In genomic region chr2:176856645-176857044, GRCh38 we compare ENCODE assay signal across 15 cellular contexts.
DNase-seq lines count a peak whose midpoint lies in the region; ATAC-seq and TF ChIP-seq lines count a peak whose summit lies in the region.
"Had no signal": no experiment of that assay in that cellular context is flagged by ENCODE, and none has a peak within 500 bp of the region (broad histone marks: within the 10 kb centered on the region; RNA-seq: fewer than 3 reads in every experiment).

No MANE protein-coding gene starts in this region.

- intact Hi-C loops in PC-9 (cut with micrococcal nuclease; ENCODE audit: unreplicated experiment): no loop called here

- BruUV-seq in PC-9 (replicated peaks; lab: Mats Ljungman, UMichigan): no TSS peak

- H3K79me2 ChIP-seq in PC-9 (ENCODE audit: low read depth): no peaks in the 10 kb centered on the region

- no peaks in the 10 kb centered on the region for H3K27me3 ChIP-seq in PC-9 (ENCODE audit: insufficient read depth, low read depth)

- H3K27ac Mint-ChIP-seq in activated CD4-positive, alpha-beta T cell treated with anti-CD3 and anti-CD28 coated beads, Interleukin-2, amount 10 ng/mL, durations not matched to agents 7 days and 5 days: peak overlapping the region; percentile 48
- peak overlapping the region; percentile 16 for H3K27ac Mint-ChIP-seq in activated CD8-positive, alpha-beta T cell treated with anti-CD3 and anti-CD28 coated beads, Interleukin-2, amount 10 ng/mL, durations not matched to agents 7 days and 5 days
- H3K27ac Mint-ChIP-seq in nephron: peak overlapping the region in 2 of 3 experiments; percentile 5 to 43

- POLR2A ChIA-PET in activated CD4-positive, alpha-beta T cell treated with anti-CD3 and anti-CD28 coated beads, Interleukin-2, amount 10 ng/mL, durations not matched to agents 7 days and 5 days (lab: Charles Lee): no interaction called here
- POLR2A ChIA-PET in activated CD8-positive, alpha-beta T cell treated with anti-CD3 and anti-CD28 coated beads, Interleukin-2, amount 10 ng/mL, durations not matched to agents 7 days and 5 days (lab: Charles Lee): interaction anchor here (1.3 kb wide), 1 partner anchor 408 kb away, joined by 4 read pairs; the partner anchor contains the start of gene NFE2L2
- POLR2A ChIA-PET in PC-9 (lab: Charles Lee; ENCODE audit: unreplicated experiment): no interaction called here

- no peak overlapping the region for H3K27ac ChIP-seq in PC-9
- H3K27ac ChIP-seq: C4-2B, RWPE1 had no signal

- no peak overlapping the region for H3K4me3 Mint-ChIP-seq in activated CD4-positive, alpha-beta T cell treated with anti-CD3 and anti-CD28 coated beads, Interleukin-2, amount 10 ng/mL, durations not matched to agents 7 days and 5 days
- H3K4me3 Mint-ChIP-seq in activated CD8-positive, alpha-beta T cell treated with anti-CD3 and anti-CD28 coated beads, Interleukin-2, amount 10 ng/mL, durations not matched to agents 7 days and 5 days: no peak overlapping the region
- no peak overlapping the region for H3K4me3 Mint-ChIP-seq in nephron

- CTCF ChIA-PET in activated CD4-positive, alpha-beta T cell treated with anti-CD3 and anti-CD28 coated beads, Interleukin-2, amount 10 ng/mL, durations not matched to agents 7 days and 5 days (lab: Charles Lee): interaction anchor here (0.5 to 4.2 kb wide), 4 partner anchors 11 to 475 kb away, joined by 3 to 25 read pairs (median 3); no protein-coding TSS in a partner anchor
- CTCF ChIA-PET in activated CD8-positive, alpha-beta T cell treated with anti-CD3 and anti-CD28 coated beads, Interleukin-2, amount 10 ng/mL, durations not matched to agents 7 days and 5 days (lab: Charles Lee): interaction anchor here (0.7 to 7.8 kb wide), 9 partner anchors 12 to 293 kb away, joined by 3 to 59 read pairs (median 4); no protein-coding TSS in a partner anchor
- CTCF ChIA-PET in PC-9 (lab: Charles Lee): no interaction called here

- H3K4me3 ChIP-seq in Jurkat, Clone E6-1 (ENCODE audit: low read length): no peak overlapping the region
- no peak overlapping the region for H3K4me3 ChIP-seq in PC-9

- H3K4me2 ChIP-seq in PC-9: no peak overlapping the region

- no peak for TF ChIP-seq CTCF in nephron (IDR thresholded peaks at IDR 0.05; ENCODE audit: unreplicated experiment in 3 of 3)
- TF ChIP-seq CTCF in PC-9 (conservative IDR thresholded peaks at IDR 0.05): no peak

- H3K9me3 ChIP-seq in PC-9 (ENCODE audit: insufficient read depth, low read depth): no peaks in the 10 kb centered on the region

- peaks cover 2% of the 10 kb centered on the region for H3K27me3 Mint-ChIP-seq in activated CD4-positive, alpha-beta T cell treated with anti-CD3 and anti-CD28 coated beads, Interleukin-2, amount 10 ng/mL, durations not matched to agents 7 days and 5 days
- no peaks in the 10 kb centered on the region for H3K27me3 Mint-ChIP-seq in activated CD8-positive, alpha-beta T cell treated with anti-CD3 and anti-CD28 coated beads, Interleukin-2, amount 10 ng/mL, durations not matched to agents 7 days and 5 days (ENCODE audit: low read depth)
- H3K27me3 Mint-ChIP-seq in nephron (ENCODE audit: low read depth): no peaks in the 10 kb centered on the region

- peaks cover 10% of the 10 kb centered on the region for H3K36me3 Mint-ChIP-seq in activated CD4-positive, alpha-beta T cell treated with anti-CD3 and anti-CD28 coated beads, Interleukin-2, amount 10 ng/mL, durations not matched to agents 7 days and 5 days (ENCODE audit: low read depth)
- peaks cover 18% of the 10 kb centered on the region for H3K36me3 Mint-ChIP-seq in activated CD8-positive, alpha-beta T cell treated with anti-CD3 and anti-CD28 coated beads, Interleukin-2, amount 10 ng/mL, durations not matched to agents 7 days and 5 days (ENCODE audit: low read depth)
- H3K36me3 Mint-ChIP-seq in nephron (ENCODE audit: low read depth): no peaks in the 10 kb centered on the region

- H3K9me3 Mint-ChIP-seq in activated CD4-positive, alpha-beta T cell treated with anti-CD3 and anti-CD28 coated beads, Interleukin-2, amount 10 ng/mL, durations not matched to agents 7 days and 5 days: peaks cover 7% of the 10 kb centered on the region
- peaks cover 11% of the 10 kb centered on the region for H3K9me3 Mint-ChIP-seq in activated CD8-positive, alpha-beta T cell treated with anti-CD3 and anti-CD28 coated beads, Interleukin-2, amount 10 ng/mL, durations not matched to agents 7 days and 5 days (ENCODE audit: insufficient read depth)
- H3K9me3 Mint-ChIP-seq in nephron: no peaks in the 10 kb centered on the region

- no peaks in the 10 kb centered on the region for H3F3A ChIP-seq in PC-9 (ENCODE audit: insufficient read depth, low read depth)

- no peaks in the 10 kb centered on the region for H4K20me1 ChIP-seq in PC-9 (ENCODE audit: insufficient read depth)

- no peaks in the 10 kb centered on the region for H3K36me3 ChIP-seq in PC-9 (ENCODE audit: low read depth)

- H3K4me1 ChIP-seq in PC-9 (replicated peaks; ENCODE audit: insufficient read depth): no peaks in the 10 kb centered on the region

- peaks cover 57% of the 10 kb centered on the region for H3K4me1 Mint-ChIP-seq in activated CD4-positive, alpha-beta T cell treated with anti-CD3 and anti-CD28 coated beads, Interleukin-2, amount 10 ng/mL, durations not matched to agents 7 days and 5 days
- H3K4me1 Mint-ChIP-seq in activated CD8-positive, alpha-beta T cell treated with anti-CD3 and anti-CD28 coated beads, Interleukin-2, amount 10 ng/mL, durations not matched to agents 7 days and 5 days (ENCODE audit: low read depth): peaks cover 57% of the 10 kb centered on the region
- H3K4me1 Mint-ChIP-seq in nephron: no peaks in the 10 kb centered on the region

- ATAC-seq in activated CD8-positive, alpha-beta T cell treated with anti-CD3 and anti-CD28 coated beads, Interleukin-2, amount 10 ng/mL, durations not matched to agents 7 days and 5 days: no peak

- H3K9me2 ChIP-seq in PC-9 (ENCODE audit: insufficient read depth): 0 out of 2 replicates have a peak, but pooled peaks cover 5% of the 10 kb centered on the region

- H2AFZ ChIP-seq in PC-9: no peak overlapping the region

- DNase-seq in activated CD4-positive, alpha-beta T cell treated with anti-CD3 and anti-CD28 coated beads, Interleukin-2, amount 10 ng/mL, durations not matched to agents 7 days and 5 days: no peak
- DNase-seq in activated CD4-positive, alpha-beta T cell treated with anti-CD3 and anti-CD28 coated beads for 1 hour: no peak
- DNase-seq in Jurkat, Clone E6-1 (ENCODE audit: low read depth, low spot score): peak; percentile 38
- no peak for DNase-seq in activated CD8-positive, alpha-beta T cell treated with anti-CD3 and anti-CD28 coated beads, Interleukin-2, amount 10 ng/mL, durations not matched to agents 7 days and 5 days
- DNase-seq in SIG-M5 treated with dmso at 0.1 percent for 504 hours (lab: John Stamatoyannopoulos, UW; ENCODE audit: unreplicated experiment) (no peak), SW 1271 (lab: John Stamatoyannopoulos, UW) (no peak), PC-9 (no peak)
- DNase-seq: GOT3, NCI-H1417, NCI-H1930, NCI-H524 treated with DMSO at 0.1 percent for 48 hours, OCI-M1 had no signal
